Comparison of ENCODE assay signal across 1 cellular context in the genomic region with DNA sequence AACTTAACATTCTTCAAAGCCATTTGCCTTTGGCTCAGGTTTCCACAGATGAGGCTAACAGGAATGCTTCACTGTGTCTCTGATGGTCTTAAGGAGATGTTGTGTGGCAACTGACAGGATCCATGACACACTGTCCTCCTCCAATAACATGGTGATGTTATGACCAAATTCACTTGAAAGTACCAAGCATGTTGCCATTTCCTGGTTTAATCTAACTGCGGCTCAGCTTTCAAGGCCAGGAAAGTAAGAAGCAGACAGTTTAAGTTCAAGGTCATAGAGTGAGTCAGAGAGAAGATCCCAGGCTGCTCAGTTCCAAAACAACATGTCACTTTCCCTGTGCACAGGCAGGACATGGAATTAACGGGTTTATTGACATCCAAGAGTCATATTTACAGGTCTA.
TF ChIP-seq lines count a peak whose summit lies in the region.

No MANE protein-coding gene starts in this region.

TF ChIP-seq in IMR-90, 13 proteins besides CTCF, POLR2A, EP300 and RAD21:
- no peak for TF ChIP-seq CHD1 (IDR thresholded peaks at IDR 0.05; ENCODE audit: low read depth, low read length)
- no peak for TF ChIP-seq FOS (IDR thresholded peaks at IDR 0.05; ENCODE audit: low read depth, low read length)
- TF ChIP-seq RCOR1 (IDR thresholded peaks at IDR 0.05; ENCODE audit: insufficient replicate concordance, low read length), result no peak
- no peak for TF ChIP-seq RFX5 (IDR thresholded peaks at IDR 0.05; ENCODE audit: low read depth, low read length)
- TF ChIP-seq MAFK (IDR thresholded peaks at IDR 0.05; ENCODE audit: low read depth, low read length), result no peak
- no peak for TF ChIP-seq MAZ (IDR thresholded peaks at IDR 0.05; ENCODE audit: borderline replicate concordance, low read depth, low read length)
- TF ChIP-seq CEBPB (IDR thresholded peaks at IDR 0.05; ENCODE audit: low read depth, low read length), result no peak
- TF ChIP-seq SMC3 (IDR thresholded peaks at IDR 0.05; ENCODE audit: low read depth, low read length), result no peak
